10 cellular contexts compared by ENCODE assay signal in genomic region chr7:97015279-97015678, GRCh38.
"Had no signal": no experiment of that assay in that cellular context is flagged by ENCODE, and none has a peak within 500 bp of the region (broad histone marks: within the 10 kb centered on the region; RNA-seq: fewer than 3 reads in every experiment).

No MANE protein-coding gene starts in this region.

- ATAC-seq: activated CD4-positive, alpha-beta T cell treated with anti-CD3 and anti-CD28 coated beads for 36 hours; natural killer cell treated with Interleukin-12 subunit alpha and Interleukin-12 subunit beta and Interleukin-15 and Interleukin-18, amount 100 ng/mL, for 72 hours had no signal

- DNase-seq: activated CD4-positive, alpha-beta T cell treated with anti-CD3 and anti-CD28 coated beads for 36 hours; activated CD4-positive, alpha-beta T cell treated with anti-CD3 and anti-CD28 coated beads, Interleukin-2, amount 50 U/mL, for 48 hours; activated gamma-delta T cell treated with Interleukin-2 at 50 U/mL for 16 hours; dermis blood vessel endothelial cell; effector memory CD4-positive, alpha-beta T cell; stimulated activated naive CD4-positive, alpha-beta T cell; T-helper 2 cell had no signal

- H3K27ac ChIP-seq: cardiac muscle cell, esophagus muscularis mucosa had no signal
